ENCODE assay signal across 2 cellular contexts in the genomic region with DNA sequence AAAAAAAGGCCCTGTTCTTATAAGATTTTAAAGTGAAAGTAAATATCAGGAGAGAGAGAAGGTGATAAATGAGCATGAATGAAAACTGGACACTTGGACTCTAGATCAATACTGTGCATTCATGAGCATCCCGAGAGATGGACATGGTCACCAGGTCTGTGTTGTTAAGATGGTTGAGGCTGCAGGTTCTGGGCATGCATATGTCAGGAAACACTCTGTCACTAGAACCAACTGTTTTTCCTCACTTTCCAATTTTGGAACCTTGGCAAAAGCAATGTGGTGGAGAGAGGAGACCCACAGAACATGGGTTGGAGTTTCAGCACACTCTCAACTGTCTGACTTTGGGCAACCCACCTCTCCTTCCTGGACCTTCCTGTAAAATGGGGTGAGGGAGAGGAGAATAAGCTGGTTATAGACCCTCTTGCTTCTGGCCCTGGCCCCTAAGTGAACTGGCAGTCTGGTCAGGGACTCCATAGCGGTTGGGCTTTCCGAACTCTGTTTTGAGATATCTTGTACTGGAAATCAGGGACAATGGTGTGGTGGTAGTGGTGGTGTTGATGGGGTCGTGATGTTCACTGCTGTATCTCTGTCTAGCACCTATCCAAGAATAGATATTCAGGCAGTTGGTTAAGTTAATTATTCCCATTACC.
TF ChIP-seq lines count a peak whose summit lies in the region.

No MANE protein-coding gene starts in this region.

TF ChIP-seq in GM12878, 131 proteins besides CTCF, POLR2A, EP300 and RAD21:
- no peak for TF ChIP-seq RELB (IDR thresholded peaks at IDR 0.05; ENCODE audit: low read depth)
- TF ChIP-seq PKNOX1 (IDR thresholded peaks at IDR 0.05) = no peak

TF ChIP-seq in GM23338, 12 proteins besides CTCF, POLR2A, EP300 and RAD21:
- TF ChIP-seq, protein P1, sequence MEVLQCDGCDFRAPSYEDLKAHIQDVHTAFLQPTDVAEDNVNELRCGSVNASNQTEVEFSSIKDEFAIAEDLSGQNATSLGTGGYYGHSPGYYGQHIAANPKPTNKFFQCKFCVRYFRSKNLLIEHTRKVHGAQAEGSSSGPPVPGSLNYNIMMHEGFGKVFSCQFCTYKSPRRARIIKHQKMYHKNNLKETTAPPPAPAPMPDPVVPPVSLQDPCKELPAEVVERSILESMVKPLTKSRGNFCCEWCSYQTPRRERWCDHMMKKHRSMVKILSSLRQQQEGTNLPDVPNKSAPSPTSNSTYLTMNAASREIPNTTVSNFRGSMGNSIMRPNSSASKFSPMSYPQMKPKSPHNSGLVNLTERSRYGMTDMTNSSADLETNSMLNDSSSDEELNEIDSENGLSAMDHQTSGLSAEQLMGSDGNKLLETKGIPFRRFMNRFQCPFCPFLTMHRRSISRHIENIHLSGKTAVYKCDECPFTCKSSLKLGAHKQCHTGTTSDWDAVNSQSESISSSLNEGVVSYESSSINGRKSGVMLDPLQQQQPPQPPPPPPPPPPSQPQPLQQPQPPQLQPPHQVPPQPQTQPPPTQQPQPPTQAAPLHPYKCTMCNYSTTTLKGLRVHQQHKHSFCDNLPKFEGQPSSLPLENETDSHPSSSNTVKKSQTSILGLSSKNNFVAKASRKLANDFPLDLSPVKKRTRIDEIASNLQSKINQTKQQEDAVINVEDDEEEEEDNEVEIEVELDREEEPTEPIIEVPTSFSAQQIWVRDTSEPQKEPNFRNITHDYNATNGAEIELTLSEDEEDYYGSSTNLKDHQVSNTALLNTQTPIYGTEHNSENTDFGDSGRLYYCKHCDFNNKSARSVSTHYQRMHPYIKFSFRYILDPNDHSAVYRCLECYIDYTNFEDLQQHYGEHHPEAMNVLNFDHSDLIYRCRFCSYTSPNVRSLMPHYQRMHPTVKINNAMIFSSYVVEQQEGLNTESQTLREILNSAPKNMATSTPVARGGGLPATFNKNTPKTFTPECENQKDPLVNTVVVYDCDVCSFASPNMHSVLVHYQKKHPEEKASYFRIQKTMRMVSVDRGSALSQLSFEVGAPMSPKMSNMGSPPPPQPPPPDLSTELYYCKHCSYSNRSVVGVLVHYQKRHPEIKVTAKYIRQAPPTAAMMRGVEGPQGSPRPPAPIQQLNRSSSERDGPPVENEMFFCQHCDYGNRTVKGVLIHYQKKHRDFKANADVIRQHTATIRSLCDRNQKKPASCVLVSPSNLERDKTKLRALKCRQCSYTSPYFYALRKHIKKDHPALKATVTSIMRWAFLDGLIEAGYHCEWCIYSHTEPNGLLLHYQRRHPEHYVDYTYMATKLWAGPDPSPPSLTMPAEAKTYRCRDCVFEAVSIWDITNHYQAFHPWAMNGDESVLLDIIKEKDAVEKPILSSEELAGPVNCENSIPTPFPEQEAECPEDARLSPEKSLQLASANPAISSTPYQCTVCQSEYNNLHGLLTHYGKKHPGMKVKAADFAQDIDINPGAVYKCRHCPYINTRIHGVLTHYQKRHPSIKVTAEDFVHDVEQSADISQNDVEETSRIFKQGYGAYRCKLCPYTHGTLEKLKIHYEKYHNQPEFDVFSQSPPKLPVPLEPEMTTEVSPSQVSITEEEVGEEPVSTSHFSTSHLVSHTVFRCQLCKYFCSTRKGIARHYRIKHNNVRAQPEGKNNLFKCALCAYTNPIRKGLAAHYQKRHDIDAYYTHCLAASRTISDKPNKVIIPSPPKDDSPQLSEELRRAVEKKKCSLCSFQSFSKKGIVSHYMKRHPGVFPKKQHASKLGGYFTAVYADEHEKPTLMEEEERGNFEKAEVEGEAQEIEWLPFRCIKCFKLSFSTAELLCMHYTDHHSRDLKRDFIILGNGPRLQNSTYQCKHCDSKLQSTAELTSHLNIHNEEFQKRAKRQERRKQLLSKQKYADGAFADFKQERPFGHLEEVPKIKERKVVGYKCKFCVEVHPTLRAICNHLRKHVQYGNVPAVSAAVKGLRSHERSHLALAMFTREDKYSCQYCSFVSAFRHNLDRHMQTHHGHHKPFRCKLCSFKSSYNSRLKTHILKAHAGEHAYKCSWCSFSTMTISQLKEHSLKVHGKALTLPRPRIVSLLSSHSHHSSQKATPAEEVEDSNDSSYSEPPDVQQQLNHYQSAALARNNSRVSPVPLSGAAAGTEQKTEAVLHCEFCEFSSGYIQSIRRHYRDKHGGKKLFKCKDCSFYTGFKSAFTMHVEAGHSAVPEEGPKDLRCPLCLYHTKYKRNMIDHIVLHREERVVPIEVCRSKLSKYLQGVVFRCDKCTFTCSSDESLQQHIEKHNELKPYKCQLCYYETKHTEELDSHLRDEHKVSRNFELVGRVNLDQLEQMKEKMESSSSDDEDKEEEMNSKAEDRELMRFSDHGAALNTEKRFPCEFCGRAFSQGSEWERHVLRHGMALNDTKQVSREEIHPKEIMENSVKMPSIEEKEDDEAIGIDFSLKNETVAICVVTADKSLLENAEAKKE (CRISPR knock-in tag; IDR thresholded peaks at IDR 0.05) = no peak
- TF ChIP-seq, protein P2, sequence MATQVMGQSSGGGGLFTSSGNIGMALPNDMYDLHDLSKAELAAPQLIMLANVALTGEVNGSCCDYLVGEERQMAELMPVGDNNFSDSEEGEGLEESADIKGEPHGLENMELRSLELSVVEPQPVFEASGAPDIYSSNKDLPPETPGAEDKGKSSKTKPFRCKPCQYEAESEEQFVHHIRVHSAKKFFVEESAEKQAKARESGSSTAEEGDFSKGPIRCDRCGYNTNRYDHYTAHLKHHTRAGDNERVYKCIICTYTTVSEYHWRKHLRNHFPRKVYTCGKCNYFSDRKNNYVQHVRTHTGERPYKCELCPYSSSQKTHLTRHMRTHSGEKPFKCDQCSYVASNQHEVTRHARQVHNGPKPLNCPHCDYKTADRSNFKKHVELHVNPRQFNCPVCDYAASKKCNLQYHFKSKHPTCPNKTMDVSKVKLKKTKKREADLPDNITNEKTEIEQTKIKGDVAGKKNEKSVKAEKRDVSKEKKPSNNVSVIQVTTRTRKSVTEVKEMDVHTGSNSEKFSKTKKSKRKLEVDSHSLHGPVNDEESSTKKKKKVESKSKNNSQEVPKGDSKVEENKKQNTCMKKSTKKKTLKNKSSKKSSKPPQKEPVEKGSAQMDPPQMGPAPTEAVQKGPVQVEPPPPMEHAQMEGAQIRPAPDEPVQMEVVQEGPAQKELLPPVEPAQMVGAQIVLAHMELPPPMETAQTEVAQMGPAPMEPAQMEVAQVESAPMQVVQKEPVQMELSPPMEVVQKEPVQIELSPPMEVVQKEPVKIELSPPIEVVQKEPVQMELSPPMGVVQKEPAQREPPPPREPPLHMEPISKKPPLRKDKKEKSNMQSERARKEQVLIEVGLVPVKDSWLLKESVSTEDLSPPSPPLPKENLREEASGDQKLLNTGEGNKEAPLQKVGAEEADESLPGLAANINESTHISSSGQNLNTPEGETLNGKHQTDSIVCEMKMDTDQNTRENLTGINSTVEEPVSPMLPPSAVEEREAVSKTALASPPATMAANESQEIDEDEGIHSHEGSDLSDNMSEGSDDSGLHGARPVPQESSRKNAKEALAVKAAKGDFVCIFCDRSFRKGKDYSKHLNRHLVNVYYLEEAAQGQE (IDR thresholded peaks at IDR 0.05; ENCODE audit: unreplicated experiment) = no peak
- TF ChIP-seq ETS1 (IDR thresholded peaks at IDR 0.05) (no peak), POLR2AphosphoS5 (IDR thresholded peaks at IDR 0.05; ENCODE audit: low read depth) (no peak), ZNF331 (CRISPR knock-in tag; IDR thresholded peaks at IDR 0.05; ENCODE audit: low read depth) (no peak), CREB1 (CRISPR knock-in tag; IDR thresholded peaks at IDR 0.05; ENCODE audit: low read depth) (no peak), JUNB (IDR thresholded peaks at IDR 0.05; ENCODE audit: unreplicated experiment) (no peak), NANOG (IDR thresholded peaks at IDR 0.05; ENCODE audit: borderline replicate concordance) (no peak), ZNF114 (CRISPR knock-in tag; IDR thresholded peaks at IDR 0.05) (no peak), EZH2phosphoT487 (IDR thresholded peaks at IDR 0.05; ENCODE audit: unreplicated experiment) (no peak), STAT1 (IDR thresholded peaks at IDR 0.05; ENCODE audit: unreplicated experiment) (no peak), EZH2 (IDR thresholded peaks at IDR 0.05; ENCODE audit: low read depth, unreplicated experiment) (no peak)
